Comparison of ENCODE assay signal across 8 cellular contexts in the genomic region with DNA sequence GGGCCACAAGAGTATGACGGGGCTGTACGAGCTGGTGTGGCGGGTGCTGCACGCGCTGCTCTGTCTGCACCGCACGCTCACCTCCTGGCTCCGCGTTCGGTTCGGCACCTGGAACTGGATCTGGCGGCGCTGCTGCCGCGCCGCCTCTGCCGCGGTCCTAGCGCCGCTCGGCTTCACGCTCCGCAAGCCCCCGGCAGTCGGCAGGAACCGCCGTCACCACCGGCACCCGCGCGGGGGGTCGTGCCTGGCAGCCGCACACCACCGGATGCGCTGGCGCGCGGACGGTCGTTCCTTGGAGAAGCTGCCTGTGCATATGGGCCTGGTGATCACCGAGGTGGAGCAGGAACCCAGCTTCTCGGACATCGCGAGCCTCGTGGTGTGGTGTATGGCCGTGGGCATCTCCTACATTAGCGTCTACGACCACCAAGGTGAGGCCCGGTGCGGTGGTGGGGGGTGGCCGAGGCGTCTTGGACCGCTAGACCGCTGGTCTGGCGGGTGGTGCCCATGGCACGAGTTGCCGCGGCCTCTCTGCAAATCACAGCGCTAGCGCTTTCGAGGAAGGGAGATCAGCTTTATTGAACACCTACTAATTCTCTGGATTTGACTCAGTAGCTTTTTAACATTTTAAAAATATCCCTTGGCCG. TPM values are rescaled to one million over a fixed set of nuclear protein-coding genes. Genes with fewer than 3 reads are reported as not detected.
DNase-seq lines count a peak whose midpoint lies in the region; ATAC-seq and TF ChIP-seq lines count a peak whose summit lies in the region.
"Not testable (repeated sequence)": the region's sequence is repeated elsewhere in the genome, so short reads cannot be mapped to it uniquely, and the experiment has no call there.

No MANE protein-coding gene starts in this region.

- peaks cover 45% of the 10 kb centered on the region for H4K20me1 ChIP-seq in osteoblast (ENCODE audit: insufficient read depth, low read length)

- H3K9me3 ChIP-seq in HUES64 (ENCODE audit: insufficient read depth, low read depth, low read length); iPS DF 6.9 (ENCODE audit: control insufficient read depth, insufficient read depth, low read length); osteoblast (ENCODE audit: low read depth, low read length); uterus: not testable (repeated sequence)

- not testable (repeated sequence) for H3K27me3 Mint-ChIP-seq in HFFc6 (ENCODE audit: insufficient read depth)

- H3K9ac ChIP-seq in HUES64 (ENCODE audit: low read depth, low read length): peak overlapping the region; percentile 76

- peaks cover 55% of the 10 kb centered on the region for H3K79me2 ChIP-seq in osteoblast (ENCODE audit: insufficient read depth, low read length)

- TF ChIP-seq CTCF in HFFc6 (IDR thresholded peaks at IDR 0.05); osteoblast (IDR thresholded peaks at IDR 0.05; ENCODE audit: extremely low read depth, low read depth, low read length); uterus (IDR thresholded peaks at IDR 0.05): not testable (repeated sequence)

- H3K4me1 Mint-ChIP-seq in HFFc6 (ENCODE audit: low read depth): peaks cover 56% of the 10 kb centered on the region

- WGBS in HUES64: under 1% methylated on average over 33 of the region's 62 CpGs
- no CpG with 5 or more reads among the region's 62 CpGs for WGBS in iPS DF 6.9 (ENCODE audit: insufficient coverage, insufficient read length)

- intact Hi-C loops in uterus (cut with DNase I; ENCODE audit: low total_unique reads): not testable (repeated sequence)

- peak; percentile 4 for ATAC-seq in GM18519 (IDR thresholded peaks at IDR 0.05; ENCODE audit: low FRiP score, unreplicated experiment)

- H3K27me3 ChIP-seq in HUES64 (ENCODE audit: insufficient read depth, low read length); iPS DF 6.9 (ENCODE audit: control insufficient read depth, insufficient read depth, low read length); osteoblast (ENCODE audit: insufficient read depth, low read length); uterus: not testable (repeated sequence)

- DNase-seq in HFFc6; iPS DF 6.9 (ENCODE audit: low read depth, low spot score); osteoblast (ENCODE audit: insufficient read length, low spot score, missing footprints): not testable (repeated sequence)
- DNase-seq in activated CD4-positive, CD25-positive, alpha-beta regulatory T cell treated with anti-CD3 and anti-CD28 coated beads, Interleukin-2, amount 50 U/mL, for 72 hours: peak; percentile 39
- DNase-seq in cerebellum (ENCODE audit: low spot score) (peak; percentile 17), uterus (peak in 1 of 2 donors; percentile 23)

- H3K4me2 ChIP-seq in osteoblast (ENCODE audit: insufficient read depth, low read length): peak overlapping the region; percentile 93

- H3K9me3 Mint-ChIP-seq in HFFc6: not testable (repeated sequence)

- peaks cover 12% of the 10 kb centered on the region; the same call in 1 of the 2 replicates for H3K36me3 ChIP-seq in HUES64 (ENCODE audit: insufficient read depth, low read length)
- H3K36me3 ChIP-seq in iPS DF 6.9 (ENCODE audit: control insufficient read depth, insufficient read depth, low read length); osteoblast (ENCODE audit: insufficient read depth, low read length); uterus: not testable (repeated sequence)

- TF ChIP-seq POLR2A in uterus (IDR thresholded peaks at IDR 0.05): not testable (repeated sequence)

- peak overlapping the region; percentile 87 for H3K27ac Mint-ChIP-seq in HFFc6

- not testable (repeated sequence) for H3K27ac ChIP-seq in HUES64 (ENCODE audit: low read depth, low read length); iPS DF 6.9 (ENCODE audit: low read length)
- peak overlapping the region; percentile 73 for H3K27ac ChIP-seq in osteoblast (ENCODE audit: low read depth, low read length)
- peak overlapping the region; percentile 82 to 85 for H3K27ac ChIP-seq in uterus

- 0 out of 2 replicates have a peak, but pooled peaks cover 11% of the 10 kb centered on the region for H3K4me1 ChIP-seq in HUES64 (ENCODE audit: insufficient read depth, low read length)
- H3K4me1 ChIP-seq in iPS DF 6.9 (ENCODE audit: control insufficient read depth, insufficient read depth, low read length); uterus: not testable (repeated sequence)
- H3K4me1 ChIP-seq in osteoblast (ENCODE audit: insufficient read depth, low read length): peaks cover 26% of the 10 kb centered on the region

- peak overlapping the region; percentile 85 for H3K4me3 ChIP-seq in HUES64 (ENCODE audit: low read length)
- H3K4me3 ChIP-seq in iPS DF 6.9 (ENCODE audit: low read length): peak overlapping the region; percentile 68
- H3K4me3 ChIP-seq in osteoblast (ENCODE audit: insufficient read depth, low read length): peak overlapping the region; percentile 86
- peak overlapping the region; percentile 65 to 79 for H3K4me3 ChIP-seq in uterus

- H2AFZ ChIP-seq in osteoblast (ENCODE audit: low read length): peak overlapping the region; percentile 46

- H3K4me3 Mint-ChIP-seq in HFFc6: peak overlapping the region; percentile 95

- H3K36me3 Mint-ChIP-seq in HFFc6 (ENCODE audit: low read depth): peaks cover 35% of the 10 kb centered on the region

RNA-seq across cellular contexts. Expression of a gene that starts 0.5 kb away (rescaled TPM):
- total RNA-seq in HFFc6 (2021; fragmentation: NEBNext Ultra II Directional; extraction: Animal tissue kit (Norgen Biotek cat#: 25700)): 10 to 100 TPM; 44.4 to 55.2 (median 48.7) TPM
- 47.7 TPM for polyA plus RNA-seq in HUES64 (2013, experiment 1 of 2)
- polyA plus RNA-seq in HUES64 (2013, experiment 2 of 2): 48.1 TPM
- total RNA-seq in cerebellum (28.5 TPM), osteoblast (17.7 and 19.2 TPM in 2 replicates), uterus (10 to 100 TPM in 3 of 4 donors, 1 to 10 TPM in 1; 6.1 to 34.6 (median 25.8) TPM)
